ENCODE assay signal across 25 cellular contexts in genomic region chr12:52857500-52857899, GRCh38. TPM values are rescaled to one million over a fixed set of nuclear protein-coding genes. Genes with fewer than 3 reads are reported as not detected.
"Had no signal": no experiment of that assay in that cellular context is flagged by ENCODE, and none has a peak within 500 bp of the region (broad histone marks: within the 10 kb centered on the region; RNA-seq: fewer than 3 reads in every experiment).

No MANE protein-coding gene starts in this region.

- H3K27ac ChIP-seq: SJCRH30, VCaP had no signal

- H3K9me2 ChIP-seq: SK-N-SH had no signal

- H3K4me3 ChIP-seq: SJCRH30 had no signal

- H3K27me3 ChIP-seq: SJCRH30 had no signal

- ATAC-seq: activated T-cell treated with anti-CD3 and anti-CD28 coated beads, Interleukin-2, amount 50 U/mL, for 4 hours had no signal

- H3K36me3 ChIP-seq: SJCRH30 had no signal

- H3K4me2 ChIP-seq: SK-N-SH had no signal

- H3K9me3 ChIP-seq: SJCRH30, SK-N-SH had no signal

- DNase-seq: activated CD4-positive, alpha-beta memory T cell treated with anti-CD3 and anti-CD28 coated beads for 36 hours; activated CD4-positive, alpha-beta T cell treated with anti-CD3 and anti-CD28 coated beads, Interleukin-2, amount 10 ng/mL, durations not matched to agents 7 days and 5 days; activated CD4-positive, CD25-positive, alpha-beta regulatory T cell; activated CD8-positive, alpha-beta memory T cell treated with anti-CD3 and anti-CD28 coated beads for 24 hours; activated effector memory CD4-positive, alpha-beta T cell treated with anti-CD3 and anti-CD28 coated beads, Interleukin-2, amount 50 U/mL, for 16 hours; activated naive CD4-positive, alpha-beta T cell treated with Interleukin-2 at 50 U/mL for 16 hours; activated T-cell treated with anti-CD3 and anti-CD28 coated beads, Interleukin-2, amount 50 U/mL, for 4 hours; amygdala; MM.1S; NCI-H1105; NCI-H1436; NCI-H1694 treated with DMSO at 0.1 percent for 48 hours; NCI-H2029 treated with DMSO at 0.1 percent for 48 hours; NCI-H345; NCI-H510A treated with DMSO at 0.1 percent for 48 hours; NCI-H69; Right ventricle myocardium superior; SJCRH30; SK-N-SH; T-helper 1 cell had no signal

- H3K9ac ChIP-seq: SK-N-SH had no signal

- H3K4me1 ChIP-seq: SJCRH30 had no signal

RNA-seq across cellular contexts. Expression of gene KRT78, which starts 8.7 kb away (rescaled TPM):
- total RNA-seq: activated CD4-positive, alpha-beta memory T cell treated with anti-CD3 and anti-CD28 coated beads for 36 hours; activated CD4-positive, alpha-beta T cell treated with anti-CD3 and anti-CD28 coated beads, Interleukin-2, amount 10 ng/mL, durations not matched to agents 7 days and 5 days; activated T-cell treated with anti-CD3 and anti-CD28 coated beads, Interleukin-2, amount 50 U/mL, for 4 hours; astrocyte; cardiac septum; Right ventricle myocardium superior; SJCRH30; T-helper 2 cell treated with Interferon-gamma antibody and Interleukin-4, amounts not matched to agents 100 ng/mL and 5 ng/mL, for 36 hours had no signal
- polyA plus RNA-seq: SK-N-SH had no signal

RNA-seq across cellular contexts. Expression of gene KRT79, which starts 23.4 kb away (rescaled TPM):
- total RNA-seq: activated CD4-positive, alpha-beta memory T cell treated with anti-CD3 and anti-CD28 coated beads for 36 hours; activated CD4-positive, alpha-beta T cell treated with anti-CD3 and anti-CD28 coated beads, Interleukin-2, amount 10 ng/mL, durations not matched to agents 7 days and 5 days; cardiac septum; Right ventricle myocardium superior; SJCRH30; T-helper 2 cell treated with Interferon-gamma antibody and Interleukin-4, amounts not matched to agents 100 ng/mL and 5 ng/mL, for 36 hours had no signal
- polyA plus RNA-seq: SK-N-SH had no signal

RNA-seq across cellular contexts. Expression of gene KRT4, which starts 43.6 kb away (rescaled TPM):
- total RNA-seq: activated CD4-positive, alpha-beta memory T cell treated with anti-CD3 and anti-CD28 coated beads for 36 hours; activated CD4-positive, alpha-beta T cell treated with anti-CD3 and anti-CD28 coated beads, Interleukin-2, amount 10 ng/mL, durations not matched to agents 7 days and 5 days; activated T-cell treated with anti-CD3 and anti-CD28 coated beads, Interleukin-2, amount 50 U/mL, for 4 hours; astrocyte; cardiac septum; Right ventricle myocardium superior; RPMI7951; SJCRH30; T-helper 2 cell treated with Interferon-gamma antibody and Interleukin-4, amounts not matched to agents 100 ng/mL and 5 ng/mL, for 36 hours had no signal
- polyA plus RNA-seq: SK-N-SH had no signal
